ENCODE assay signal across 8 cellular contexts in genomic region chr1:155064109-155064812, GRCh38. TPM values are rescaled to one million over a fixed set of nuclear protein-coding genes. Genes with fewer than 3 reads are reported as not detected.
DNase-seq lines count a peak whose midpoint lies in the region; ATAC-seq, FAIRE-seq and TF ChIP-seq lines count a peak whose summit lies in the region.

No MANE protein-coding gene starts in this region.

- H3K27ac ChIP-seq in MM.1S (ENCODE audit: low read length), result no peak overlapping the region
- H3K27ac ChIP-seq in iPS-18a (ENCODE audit: low read length), result no peak overlapping the region

- H3K36me3 Mint-ChIP-seq in activated CD4-positive, alpha-beta T cell treated with anti-CD3 and anti-CD28 coated beads, Interleukin-2, amount 10 ng/mL, durations not matched to agents 24 days and 14 days (ENCODE audit: low read depth), result peaks cover 13% of the 10 kb centered on the region
- no peaks in the 10 kb centered on the region for H3K36me3 Mint-ChIP-seq in activated naive CD4-positive, alpha-beta T cell treated with anti-CD3 and anti-CD28 coated beads, Interleukin-2, amount 50 U/mL, for 72 hours

- peaks cover 23% of the 10 kb centered on the region for H3K4me1 Mint-ChIP-seq in activated CD4-positive, alpha-beta T cell treated with anti-CD3 and anti-CD28 coated beads, Interleukin-2, amount 10 ng/mL, durations not matched to agents 24 days and 14 days

- no peaks in the 10 kb centered on the region for H3K9me2 ChIP-seq in MM.1S (replicated peaks; ENCODE audit: insufficient read depth, low read length)

- no peaks in the 10 kb centered on the region for H4K20me1 ChIP-seq in MM.1S (ENCODE audit: insufficient read depth, low read length)

- H3K9me3 ChIP-seq in MM.1S (replicated peaks; ENCODE audit: insufficient read depth, low read length) (no peaks in the 10 kb centered on the region), iPS-18a (ENCODE audit: control insufficient read depth, low read depth, low read length) (no peaks in the 10 kb centered on the region)

- no peak for FAIRE-seq in GM12891 (lab: Jason Lieb, UNC)

- DNase-seq in activated CD4-positive, alpha-beta T cell treated with anti-CD3 and anti-CD28 coated beads, Interleukin-2, amount 10 ng/mL, durations not matched to agents 24 days and 14 days, result peak; percentile 75
- no peak for DNase-seq in activated CD4-positive, alpha-beta T cell treated with anti-CD3 and anti-CD28 coated beads for 4 hours
- DNase-seq in MM.1S (peak; percentile 47), GM12891 (ENCODE audit: insufficient read length, low spot score) (no peak), ureter (ENCODE audit: low spot score) (no peak)
- DNase-seq in activated naive CD4-positive, alpha-beta T cell treated with anti-CD3 and anti-CD28 coated beads, Interleukin-2, amount 50 U/mL, for 72 hours (ENCODE audit: low spot score in 2 of 2), result no peak
- DNase-seq in stimulated activated CD8-positive, alpha-beta memory T cell treated with anti-CD3 and anti-CD28 coated beads, Interleukin-4, amount 100 ng/mL, for 48 hours, result peak; percentile 43

- H3K9me3 Mint-ChIP-seq in activated CD4-positive, alpha-beta T cell treated with anti-CD3 and anti-CD28 coated beads, Interleukin-2, amount 10 ng/mL, durations not matched to agents 24 days and 14 days, result no peaks in the 10 kb centered on the region
- H3K9me3 Mint-ChIP-seq in activated naive CD4-positive, alpha-beta T cell treated with anti-CD3 and anti-CD28 coated beads, Interleukin-2, amount 50 U/mL, for 72 hours, result no peaks in the 10 kb centered on the region

- peaks cover 17% of the 10 kb centered on the region for H3F3A ChIP-seq in MM.1S (ENCODE audit: insufficient read depth, low read length)

- peak overlapping the region; percentile 54 for H3K27ac Mint-ChIP-seq in activated CD4-positive, alpha-beta T cell treated with anti-CD3 and anti-CD28 coated beads, Interleukin-2, amount 10 ng/mL, durations not matched to agents 24 days and 14 days
- H3K27ac Mint-ChIP-seq in activated naive CD4-positive, alpha-beta T cell treated with anti-CD3 and anti-CD28 coated beads, Interleukin-2, amount 50 U/mL, for 72 hours, result peak overlapping the region; percentile 33 to 39

- H3K79me2 ChIP-seq in MM.1S (ENCODE audit: low read length), result 0 out of 2 replicates have a peak, but pooled peaks cover 8% of the 10 kb centered on the region

- no peaks in the 10 kb centered on the region for H3K36me3 ChIP-seq in MM.1S (replicated peaks; ENCODE audit: insufficient read depth, low read length)
- H3K36me3 ChIP-seq in iPS-18a (ENCODE audit: control insufficient read depth, low read depth, low read length), result peaks cover 12% of the 10 kb centered on the region

- peak overlapping the region; percentile 80 for H3K4me3 Mint-ChIP-seq in activated CD4-positive, alpha-beta T cell treated with anti-CD3 and anti-CD28 coated beads, Interleukin-2, amount 10 ng/mL, durations not matched to agents 24 days and 14 days

- no peak for TF ChIP-seq CTCF in MM.1S (IDR thresholded peaks at IDR 0.05; ENCODE audit: low read length)

- H2AFZ ChIP-seq in MM.1S (ENCODE audit: low read length), result peak overlapping the region; percentile 72

- H3K27me3 Mint-ChIP-seq in activated CD4-positive, alpha-beta T cell treated with anti-CD3 and anti-CD28 coated beads, Interleukin-2, amount 10 ng/mL, durations not matched to agents 24 days and 14 days, result no peaks in the 10 kb centered on the region

- H3K4me3 ChIP-seq in MM.1S (ENCODE audit: low read length), result peak overlapping the region; percentile 74
- H3K4me3 ChIP-seq in iPS-18a (ENCODE audit: low read length), result peak overlapping the region; percentile 89

- H3K4me1 ChIP-seq in MM.1S (ENCODE audit: low read length) (peaks cover 13% of the 10 kb centered on the region), iPS-18a (ENCODE audit: control insufficient read depth, low read depth, low read length) (peaks cover 18% of the 10 kb centered on the region)

- no peaks in the 10 kb centered on the region for H3K27me3 ChIP-seq in MM.1S (replicated peaks; ENCODE audit: insufficient read depth, low read length)
- peaks cover 6% of the 10 kb centered on the region for H3K27me3 ChIP-seq in iPS-18a (ENCODE audit: control insufficient read depth, insufficient read depth, low read length)

- H3K9ac ChIP-seq in MM.1S (ENCODE audit: low read length) (peak overlapping the region; percentile 52; the same call in 1 of the 2 replicates), iPS-18a (ENCODE audit: low read length) (peak overlapping the region; percentile 82)

- peak overlapping the region; percentile 96 for H3K4me2 ChIP-seq in MM.1S (ENCODE audit: low read depth, low read length)

- ATAC-seq in activated naive CD4-positive, alpha-beta T cell treated with anti-CD3 and anti-CD28 coated beads, Interleukin-2, amount 50 U/mL, for 72 hours, result peak; percentile 43 to 60

- TF ChIP-seq POLR2A in GM12891 (IDR thresholded peaks at IDR 0.05; ENCODE audit: low read depth, low read length), result no peak

- intact Hi-C loops in activated CD4-positive, alpha-beta T cell treated with anti-CD3 and anti-CD28 coated beads, Interleukin-2, amount 10 ng/mL, durations not matched to agents 24 days and 14 days (cut with micrococcal nuclease), result loop anchor here (5.0 kb wide), 2 partner anchors 62 to 92 kb away; partner anchors contain the start of genes CKS1B, SHC1 and ZBTB7B

TF ChIP-seq in GM12891, 5 proteins besides CTCF, POLR2A, EP300 and RAD21:
- TF ChIP-seq POU2F2 (IDR thresholded peaks at IDR 0.05; ENCODE audit: low read depth, low read length), result no peak

RNA-seq across cellular contexts. Expression of gene EFNA4, which starts 0.7 kb away (rescaled TPM):
- 5.8 and 6.2 TPM in 2 replicates for total RNA-seq in activated CD4-positive, alpha-beta T cell treated with anti-CD3 and anti-CD28 coated beads, Interleukin-2, amount 10 ng/mL, durations not matched to agents 24 days and 14 days
- total RNA-seq in activated naive CD4-positive, alpha-beta T cell treated with anti-CD3 and anti-CD28 coated beads, Interleukin-2, amount 50 U/mL, for 72 hours, result 1 to 10 TPM; 5.7 to 9.5 TPM
- polyA plus RNA-seq in GM12891 (2012; ENCODE audit: low read depth, missing spikeins), result 3.2 TPM
- total RNA-seq in ureter, result 11.2 TPM

RNA-seq across cellular contexts. Expression of gene ADAM15, which starts 13.1 kb away (rescaled TPM):
- 79.7 and 84.5 TPM in 2 replicates for total RNA-seq in activated CD4-positive, alpha-beta T cell treated with anti-CD3 and anti-CD28 coated beads, Interleukin-2, amount 10 ng/mL, durations not matched to agents 24 days and 14 days
- total RNA-seq in activated naive CD4-positive, alpha-beta T cell treated with anti-CD3 and anti-CD28 coated beads, Interleukin-2, amount 50 U/mL, for 72 hours, result 10 to 100 TPM; 49.9 to 52.8 TPM
- polyA plus RNA-seq in GM12891 (2012; ENCODE audit: low read depth, missing spikeins), result 8.9 TPM
- total RNA-seq in ureter, result 152 TPM

RNA-seq across cellular contexts. Expression of gene EFNA3, which starts 14.4 kb away (rescaled TPM):
- total RNA-seq in activated CD4-positive, alpha-beta T cell treated with anti-CD3 and anti-CD28 coated beads, Interleukin-2, amount 10 ng/mL, durations not matched to agents 24 days and 14 days, result 3.6 and 4.4 TPM in 2 replicates
- 10 to 100 TPM in 1 of 2 donors, 1 to 10 TPM in 1; 1.7 to 12.6 TPM for total RNA-seq in activated naive CD4-positive, alpha-beta T cell treated with anti-CD3 and anti-CD28 coated beads, Interleukin-2, amount 50 U/mL, for 72 hours
- polyA plus RNA-seq in GM12891 (2012; ENCODE audit: low read depth, missing spikeins), result 1.7 TPM
- 1.1 TPM for total RNA-seq in ureter

RNA-seq across cellular contexts. Expression of gene DCST1, which starts 30.6 kb away (rescaled TPM):
- not detected in 2 replicates for total RNA-seq in activated CD4-positive, alpha-beta T cell treated with anti-CD3 and anti-CD28 coated beads, Interleukin-2, amount 10 ng/mL, durations not matched to agents 24 days and 14 days
- under 1 TPM in 1 of 2 donors, not detected in 1; 0.34 TPM for total RNA-seq in activated naive CD4-positive, alpha-beta T cell treated with anti-CD3 and anti-CD28 coated beads, Interleukin-2, amount 50 U/mL, for 72 hours
- not detected for polyA plus RNA-seq in GM12891 (2012; ENCODE audit: low read depth, missing spikeins)
- total RNA-seq in ureter, result not detected

RNA-seq across cellular contexts. Expression of gene DCST2, which starts 30.7 kb away (rescaled TPM):
- 0.16 TPM in 1 of 2 replicates, not detected in the other for total RNA-seq in activated CD4-positive, alpha-beta T cell treated with anti-CD3 and anti-CD28 coated beads, Interleukin-2, amount 10 ng/mL, durations not matched to agents 24 days and 14 days
- 1 to 10 TPM; 1.5 to 1.8 TPM for total RNA-seq in activated naive CD4-positive, alpha-beta T cell treated with anti-CD3 and anti-CD28 coated beads, Interleukin-2, amount 50 U/mL, for 72 hours
- 0.09 TPM for polyA plus RNA-seq in GM12891 (2012; ENCODE audit: low read depth, missing spikeins)
- total RNA-seq in ureter, result 1.2 TPM

Comparison
In these comparisons a context has a peak if more than half of its experiments do, and no peak if none do; other contexts are left out.
1. DNase-seq: peak in activated CD4-positive, alpha-beta T cell treated with anti-CD3 and anti-CD28 coated beads, Interleukin-2, amount 10 ng/mL, durations not matched to agents 24 days and 14 days (single experiment), MM.1S (single experiment) and stimulated activated CD8-positive, alpha-beta memory T cell treated with anti-CD3 and anti-CD28 coated beads, Interleukin-4, amount 100 ng/mL, for 48 hours (single experiment); none in activated CD4-positive, alpha-beta T cell treated with anti-CD3 and anti-CD28 coated beads for 4 hours (0 of 2), activated naive CD4-positive, alpha-beta T cell treated with anti-CD3 and anti-CD28 coated beads, Interleukin-2, amount 50 U/mL, for 72 hours (0 of 2), GM12891 (single experiment) and ureter (single experiment).